2 cellular contexts compared by ENCODE assay signal in genomic region chr1:53188099-53188498, GRCh38.
TF ChIP-seq lines count a peak whose summit lies in the region.

No MANE protein-coding gene starts in this region.

TF ChIP-seq in IMR-90, 13 proteins besides CTCF, POLR2A, EP300 and RAD21:
- no peak for TF ChIP-seq FOS (IDR thresholded peaks at IDR 0.05; ENCODE audit: low read depth, low read length)
- TF ChIP-seq USF2 (IDR thresholded peaks at IDR 0.05; ENCODE audit: low read depth, low read length): peak; percentile 63
- no peak for TF ChIP-seq CHD1 (IDR thresholded peaks at IDR 0.05; ENCODE audit: low read depth, low read length)
- TF ChIP-seq MAZ (IDR thresholded peaks at IDR 0.05; ENCODE audit: borderline replicate concordance, low read depth, low read length): no peak
- TF ChIP-seq ELK1 (IDR thresholded peaks at IDR 0.05; ENCODE audit: borderline replicate concordance, low read depth, low read length): no peak
- TF ChIP-seq CEBPB (IDR thresholded peaks at IDR 0.05; ENCODE audit: low read depth, low read length): no peak

TF ChIP-seq in K562, 482 proteins besides CTCF, POLR2A, EP300 and RAD21:
- TF ChIP-seq GTF2E2 (tag; IDR thresholded peaks at IDR 0.05) (no peak), USF2 (CRISPR knock-in tag; IDR thresholded peaks at IDR 0.05) (0 out of 2 replicates have a peak, but pooled peaks have one; percentile 7), DEAF1 (CRISPR knock-in tag; IDR thresholded peaks at IDR 0.05) (no peak), HDAC2 (IDR thresholded peaks at IDR 0.05) (no peak), TFE3 (CRISPR knock-in tag; IDR thresholded peaks at IDR 0.05) (peak; percentile 88), FOSL1 (tag; conservative IDR thresholded peaks at IDR 0.05) (0 out of 2 replicates have a peak, but pooled peaks have one; percentile 20), TOE1 (IDR thresholded peaks at IDR 0.05; ENCODE audit: borderline replicate concordance) (peak; percentile 48; the same call in 1 of the 2 replicates), TOE1 (CRISPR knock-in tag; IDR thresholded peaks at IDR 0.05; ENCODE audit: borderline replicate concordance, low read depth) (no peak)
TF ChIP-seq in K562: peak in this region for 4.
